Comparison of ENCODE assay signal across 23 cellular contexts in the genomic region with DNA sequence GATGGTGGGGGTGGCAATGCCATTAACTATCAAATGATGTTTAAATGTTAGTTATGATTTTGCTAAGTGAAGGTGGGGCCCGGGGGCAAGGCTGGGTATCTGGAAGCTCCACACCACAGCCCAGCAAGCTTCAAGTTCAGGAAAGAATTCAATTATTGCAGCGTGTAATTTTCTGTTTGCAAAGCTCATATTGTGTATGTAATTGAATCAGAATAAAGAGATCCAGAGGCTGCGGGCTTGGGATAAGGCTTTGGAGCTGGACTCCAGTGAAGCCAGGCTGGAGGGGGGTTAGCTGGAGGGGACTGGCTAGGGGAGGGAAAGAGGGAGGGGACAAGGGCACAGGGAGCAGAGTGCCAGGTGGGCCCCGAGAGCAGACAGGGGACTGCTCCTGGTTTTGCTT.
"Had no signal": no experiment of that assay in that cellular context is flagged by ENCODE, and none has a peak within 500 bp of the region (broad histone marks: within the 10 kb centered on the region; RNA-seq: fewer than 3 reads in every experiment).

No MANE protein-coding gene starts in this region.

- H3K4me1 ChIP-seq: adrenal gland, ascending aorta, foreskin keratinocyte, sigmoid colon, suprapubic skin, uterus had no signal

- H3K27me3 ChIP-seq: adrenal gland, ascending aorta, foreskin keratinocyte, neural progenitor cell, sigmoid colon, tibial nerve, uterus had no signal

- H3K36me3 ChIP-seq: adrenal gland, ascending aorta, neural progenitor cell, sigmoid colon, stomach, suprapubic skin, tibial nerve, uterus had no signal

- H3K27ac ChIP-seq: adrenal gland, ascending aorta, foreskin keratinocyte, neural progenitor cell, sigmoid colon, stomach, suprapubic skin, tibial nerve, uterus had no signal

- ATAC-seq: activated T-cell treated with anti-CD3 and anti-CD28 coated beads, Interleukin-2, amount 50 U/mL, for 4 hours; foreskin keratinocyte; left lobe of liver; naive thymus-derived CD8-positive, alpha-beta T cell; stimulated activated memory B cell treated with anti-CD40 and anti-IgM and Interleukin-4, amounts not matched to agents 10 μg/mL and 1 μg/mL and 100 μg/mL, for 72 hours; WTC11 had no signal

- H3K9me3 ChIP-seq: adrenal gland, ascending aorta, sigmoid colon, stomach, suprapubic skin, tibial nerve, uterus had no signal

- H3K4me2 ChIP-seq: neural progenitor cell, smooth muscle cell had no signal

- DNase-seq: activated CD8-positive, alpha-beta memory T cell treated with anti-CD3 and anti-CD28 coated beads for 24 hours; activated CD8-positive, alpha-beta memory T cell treated with anti-CD3 and anti-CD28 coated beads, Interleukin-2, amount 50 U/mL, for 4 hours; activated naive CD4-positive, alpha-beta T cell; activated T-cell treated with anti-CD3 and anti-CD28 coated beads, Interleukin-2, amount 50 U/mL, for 4 hours; central memory CD4-positive, alpha-beta T cell; dermis blood vessel endothelial cell; effector CD8-positive, alpha-beta T cell; foreskin keratinocyte; naive thymus-derived CD8-positive, alpha-beta T cell; sigmoid colon; stimulated activated CD4-positive, alpha-beta T cell treated with anti-CD3 and anti-CD28 coated beads, Interleukin-15, amount 100 ng/mL, for 24 hours; stomach; uterus had no signal

- H2AFZ ChIP-seq: neural progenitor cell had no signal

- H3K9ac ChIP-seq: neural progenitor cell had no signal

- H3K4me3 ChIP-seq: adrenal gland, ascending aorta, lung, neural progenitor cell, sigmoid colon, smooth muscle cell, stomach, suprapubic skin, tibial nerve, uterus had no signal
